8 cellular contexts compared by ENCODE assay signal in genomic region chr11:129375731-129376657, GRCh38. TPM values are rescaled to one million over a fixed set of nuclear protein-coding genes. Genes with fewer than 3 reads are reported as not detected.
A peak's percentile ranks its signal among the peaks of the same experiment; 100 is the strongest.
DNase-seq lines count a peak whose midpoint lies in the region; ATAC-seq and TF ChIP-seq lines count a peak whose summit lies in the region.

Gene BARX2, plus strand, starts transcription at chr11:129375848. Its CDS starts 188 bp downstream, at chr11:129376036.

- no peaks in the 10 kb centered on the region for H3K36me3 ChIP-seq in right lobe of liver
- no peaks in the 10 kb centered on the region for H3K36me3 ChIP-seq in stomach
- H3K36me3 ChIP-seq in tibial nerve, result no peaks in the 10 kb centered on the region
- H3K36me3 ChIP-seq in Karpas-422 (ENCODE audit: insufficient read depth, low read length), result no peaks in the 10 kb centered on the region

- TF ChIP-seq CTCF in right lobe of liver (IDR thresholded peaks at IDR 0.05) (peak; percentile 31 to 63 (median 42)), stomach (IDR thresholded peaks at IDR 0.05) (peak in 4 of 7 experiments; percentile 27 to 56 (median 40)), tibial nerve (IDR thresholded peaks at IDR 0.05) (no peak)

- H3K27ac ChIP-seq in right lobe of liver (no peak within 1 kb of the TSS), stomach (peak within 1 kb of the TSS; percentile 69 to 81 (median 77)), tibial nerve (peak within 1 kb of the TSS in 1 of 4 donors; percentile 61), Karpas-422 (ENCODE audit: low read length) (no peak within 1 kb of the TSS)

- H3K4me1 ChIP-seq in right lobe of liver (peaks cover 0 to 26% (median 6%) of the 10 kb centered on the region in 4 donors), stomach (peaks cover 32 to 42% (median 40%) of the 10 kb centered on the region in 4 donors), tibial nerve (peaks cover 0 to 40% (median 17%) of the 10 kb centered on the region in 4 donors), Karpas-422 (ENCODE audit: low read length) (no peaks in the 10 kb centered on the region)

- TF ChIP-seq POLR2A in right lobe of liver (IDR thresholded peaks at IDR 0.05) (no peak), stomach (IDR thresholded peaks at IDR 0.05) (no peak), tibial nerve (IDR thresholded peaks at IDR 0.05) (no peak)

- peak; percentile 58 for ATAC-seq in GM19351 (IDR thresholded peaks at IDR 0.05; ENCODE audit: unreplicated experiment)
- peak; percentile 72 to 83 (median 78) for ATAC-seq in right lobe of liver

- H3K27me3 ChIP-seq in right lobe of liver (peaks cover 11 to 60% of the 10 kb centered on the region in 2 donors), stomach (peaks cover 10 to 89% (median 53%) of the 10 kb centered on the region in 3 donors), tibial nerve (peaks cover 0 to 84% of the 10 kb centered on the region in 2 donors), Karpas-422 (ENCODE audit: low read length) (no peaks in the 10 kb centered on the region)

- no peaks in the 10 kb centered on the region for H3K79me2 ChIP-seq in Karpas-422 (ENCODE audit: low read length)

- no peaks in the 10 kb centered on the region for H3K9me2 ChIP-seq in Karpas-422 (replicated peaks; ENCODE audit: insufficient read depth, low read length)

- TF ChIP-seq EP300 in stomach (IDR thresholded peaks at IDR 0.05) (no peak), tibial nerve (IDR thresholded peaks at IDR 0.05) (no peak)

- peak within 1 kb of the TSS in 1 of 3 donors; percentile 35 for H3K4me3 ChIP-seq in right lobe of liver
- peak within 1 kb of the TSS; percentile 43 to 55 (median 48) for H3K4me3 ChIP-seq in stomach
- peak within 1 kb of the TSS in 2 of 4 donors; percentile 34 to 35 for H3K4me3 ChIP-seq in tibial nerve
- H3K4me3 ChIP-seq in Karpas-422 (ENCODE audit: low read length), result no peak within 1 kb of the TSS

- no peaks in the 10 kb centered on the region for H4K20me1 ChIP-seq in Karpas-422 (ENCODE audit: insufficient read depth, low read depth, low read length)

- H3K4me2 ChIP-seq in Karpas-422 (ENCODE audit: low read depth, low read length, poor library complexity, severe bottlenecking), result no peak within 1 kb of the TSS

- H3K9me3 ChIP-seq in right lobe of liver (no peaks in the 10 kb centered on the region), stomach (no peaks in the 10 kb centered on the region), tibial nerve (no peaks in the 10 kb centered on the region), Karpas-422 (ENCODE audit: low read length) (no peaks in the 10 kb centered on the region)

- no peak within 1 kb of the TSS for H2AFZ ChIP-seq in Karpas-422 (ENCODE audit: low read length)

- 4% methylated on average over 24 of the region's 85 CpGs for WGBS in right lobe of liver (ENCODE audit: insufficient coverage, low coverage, low lambda C conversion rate, missing lambda C conversion rate)
- 1 to 4% (median 2%) methylated on average over 23 to 85 of the region's 85 CpGs for WGBS in stomach, 5 donors
- WGBS in tibial nerve, 2 donors, result 3 to 5% methylated on average over 47 to 67 of the region's 85 CpGs

- peak; percentile 56 for DNase-seq in Ammon's horn (ENCODE audit: low spot score)
- DNase-seq in RPMI8226, result peak; percentile 67
- DNase-seq in dermis microvascular lymphatic vessel endothelial cell (ENCODE audit: low read depth in 2 of 2), result peak; percentile 2 to 70
- peak in 2 of 3 donors; percentile 61 to 62 for DNase-seq in right lobe of liver
- DNase-seq in stomach, result peak; percentile 82
- no peak for DNase-seq in tibial nerve (ENCODE audit: low spot score in 2 of 2)
- no peak for DNase-seq in Karpas-422

- no peak within 1 kb of the TSS for H3K9ac ChIP-seq in Karpas-422 (ENCODE audit: low read length)

- intact Hi-C loops in right lobe of liver (cut with DNase I), result loop anchor here in 1 of 2 donors (10.0 kb wide), 2 partner anchors 319 to 369 kb away; no protein-coding TSS in a partner anchor
- intact Hi-C loops in stomach (cut with DNase I; ENCODE audit: low total_unique reads), result no loop called here

RNA-seq across cellular contexts. Expression of gene BARX2, which starts in this region (rescaled TPM):
- total RNA-seq in dermis microvascular lymphatic vessel endothelial cell, result not detected in 2 replicates
- total RNA-seq in right lobe of liver, result not detected
- total RNA-seq in stomach, result 1 to 10 TPM in 4 of 5 donors, not detected in 1; 1.5 to 3.6 (median 2.3) TPM
- 10 to 100 TPM in 1 of 3 donors, 1 to 10 TPM in 2; 1.1 to 27.7 (median 4.6) TPM for polyA plus RNA-seq in stomach
- not detected for total RNA-seq in tibial nerve
- not detected in 2 replicates for total RNA-seq in Karpas-422 (2014; rRNA removed; shearing (Covaris generic); ENCODE audit: low replicate concordance)

Comparison
In these comparisons a context has a peak if more than half of its experiments do, and no peak if none do; other contexts are left out.
1. Peak in DNase-seq in dermis microvascular lymphatic vessel endothelial cell; RNA of the gene not detected or under 1 TPM.
2. Peak in DNase-seq and ATAC-seq in right lobe of liver; RNA of the gene not detected or under 1 TPM.
3. DNase-seq: peak in Ammon's horn (single experiment), RPMI8226 (single experiment) and stomach (single experiment); none in tibial nerve (0 of 2) and Karpas-422 (single experiment).
4. H3K27ac ChIP-seq: peak in stomach (5 of 5); none in right lobe of liver (0 of 3) and Karpas-422 (single experiment).
5. CTCF ChIP-seq: peak in right lobe of liver (4 of 4) and stomach (4 of 7); none in tibial nerve (0 of 5).